In genomic region chr10:49831352-49832040, GRCh38 we compare ENCODE assay signal across 1 cellular context.
A peak's percentile ranks its signal among the peaks of the same experiment; 100 is the strongest.
TF ChIP-seq lines count a peak whose summit lies in the region.

No MANE protein-coding gene starts in this region.

TF ChIP-seq in GM23338, 12 proteins besides CTCF, POLR2A, EP300 and RAD21 (continued from another document):
- TF ChIP-seq ZNF462 (CRISPR knock-in tag; IDR thresholded peaks at IDR 0.05) (no peak), EZH2 (IDR thresholded peaks at IDR 0.05; ENCODE audit: low read depth, unreplicated experiment) (no peak), CREB1 (CRISPR knock-in tag; IDR thresholded peaks at IDR 0.05; ENCODE audit: low read depth) (no peak), JUNB (IDR thresholded peaks at IDR 0.05; ENCODE audit: unreplicated experiment) (no peak), REST (IDR thresholded peaks at IDR 0.05; ENCODE audit: unreplicated experiment) (no peak), ZNF331 (CRISPR knock-in tag; IDR thresholded peaks at IDR 0.05; ENCODE audit: low read depth) (no peak), NANOG (IDR thresholded peaks at IDR 0.05; ENCODE audit: borderline replicate concordance) (peak; percentile 92), ZNF114 (CRISPR knock-in tag; IDR thresholded peaks at IDR 0.05) (no peak), EZH2phosphoT487 (IDR thresholded peaks at IDR 0.05; ENCODE audit: unreplicated experiment) (no peak)
